In genomic region chr2:79453918-79454317, GRCh38 we compare ENCODE assay signal across 28 cellular contexts. TPM values are rescaled to one million over a fixed set of nuclear protein-coding genes. Genes with fewer than 3 reads are reported as not detected.
DNase-seq lines count a peak whose midpoint lies in the region; ATAC-seq, FAIRE-seq and TF ChIP-seq lines count a peak whose summit lies in the region.
"Had no signal": no experiment of that assay in that cellular context is flagged by ENCODE, and none has a peak within 500 bp of the region (broad histone marks: within the 10 kb centered on the region; RNA-seq: fewer than 3 reads in every experiment).

No MANE protein-coding gene starts in this region.

- H2BK15ac ChIP-seq in H1 (ENCODE audit: low read length) (no peak overlapping the region), mesendoderm (replicated peaks; ENCODE audit: low read depth) (no peak overlapping the region)

- H3K56ac ChIP-seq in H1 (replicated peaks; ENCODE audit: insufficient read length, low read depth, low read length) (no peak overlapping the region), mesendoderm (ENCODE audit: low read length) (no peak overlapping the region)

- no peak overlapping the region for H2BK12ac ChIP-seq in H1 (ENCODE audit: low read depth, low read length)

- no peak overlapping the region for H3K4me3 ChIP-seq in HCT116 (replicated peaks in 1 of 2; ENCODE audit: low read depth in 1 of 2, low read length in 2 of 2)
- no peak overlapping the region for H3K4me3 ChIP-seq in NT2/D1 (ENCODE audit: insufficient read length, low read depth)
- no peak overlapping the region for H3K4me3 ChIP-seq in H1 (ENCODE audit: extremely low read depth in 1 of 4, insufficient read depth in 2 of 4, low read depth in 3 of 4, low read length in 4 of 4)
- H3K4me3 ChIP-seq in mesendoderm (ENCODE audit: low read length): no peak overlapping the region
- no peak overlapping the region for H3K4me3 ChIP-seq in testis
- no peak overlapping the region for H3K4me3 ChIP-seq in transverse colon
- H3K4me3 ChIP-seq: esophagus muscularis mucosa, mucosa of descending colon, psoas muscle, skin epidermis, tibial nerve had no signal

- WGBS in H1 (ENCODE audit: extremely low coverage in 1 of 2, insufficient coverage in 1 of 2, insufficient read length in 1 of 2, insufficient replicate concordance in 2 of 2, low coverage in 1 of 2, low lambda C conversion rate in 2 of 2, missing lambda C conversion rate in 1 of 2), 2 experiments: 76% methylated on average over 3 of the region's 3 CpGs; no CpG with 5 or more reads in 1 of the 2 experiments
- no CpG with 5 or more reads among the region's 3 CpGs for WGBS in mesendoderm (ENCODE audit: extremely low coverage, insufficient coverage, low lambda C conversion rate)
- 3 to 9% methylated on average over 3 of the region's 3 CpGs for WGBS in testis, 2 donors
- 9 to 17% methylated on average over 3 of the region's 3 CpGs for WGBS in transverse colon (ENCODE audit: low coverage in 1 of 2), 2 donors

- H3K4me1 ChIP-seq in HCT116 (ENCODE audit: control insufficient read depth in 1 of 2, insufficient read depth in 2 of 2, low read length in 2 of 2) (no peaks in the 10 kb centered on the region), NT2/D1 (ENCODE audit: insufficient read depth, insufficient read length) (no peaks in the 10 kb centered on the region), H1 (replicated peaks in 1 of 4; ENCODE audit: control insufficient read depth in 3 of 4, insufficient read depth in 4 of 4, low read length in 3 of 4) (peaks cover 0 to 3% (median 1%) of the 10 kb centered on the region in 4 experiments; a peak in 3 of 7 replicates), mesendoderm (ENCODE audit: control insufficient read depth, low read depth, low read length) (no peaks in the 10 kb centered on the region), testis (no peaks in the 10 kb centered on the region), transverse colon (no peaks in the 10 kb centered on the region)
- H3K4me1 ChIP-seq: esophagus muscularis mucosa, psoas muscle, tibial nerve had no signal

- TF ChIP-seq RAD21 in HCT116 (IDR thresholded peaks at IDR 0.05; ENCODE audit: low read depth) (no peak), H1 (IDR thresholded peaks at IDR 0.05 in 1 of 2, conservative IDR thresholded peaks at IDR 0.05 in 1 of 2; ENCODE audit: low read depth in 2 of 2, low read length in 2 of 2) (no peak)

- FAIRE-seq in H1 (lab: Jason Lieb, UNC): peak; percentile 57

- TF ChIP-seq CTCF in HCT116 (IDR thresholded peaks at IDR 0.05 in 2 of 3, conservative IDR thresholded peaks at IDR 0.05 in 1 of 3; ENCODE audit: borderline replicate concordance in 1 of 3, insufficient read depth in 1 of 3, low read depth in 2 of 3, low read length in 2 of 3) (no peak), H1 (IDR thresholded peaks at IDR 0.05; ENCODE audit: control extremely low read depth in 1 of 3, insufficient read depth in 1 of 3, low read depth in 1 of 3, low read length in 3 of 3) (no peak), testis (IDR thresholded peaks at IDR 0.05) (no peak), transverse colon (IDR thresholded peaks at IDR 0.05) (no peak)

- H3K79me2 ChIP-seq in HCT116 (ENCODE audit: insufficient read depth, low read length) (no peaks in the 10 kb centered on the region), H1 (ENCODE audit: control insufficient read depth in 1 of 2, insufficient read depth in 2 of 2, low read length in 2 of 2) (no peaks in the 10 kb centered on the region), mesendoderm (ENCODE audit: control insufficient read depth, insufficient read depth, low read length) (no peaks in the 10 kb centered on the region)

- H3K36me3 ChIP-seq in HCT116 (ENCODE audit: control insufficient read depth in 1 of 2, insufficient read depth in 2 of 2, low read length in 2 of 2) (no peaks in the 10 kb centered on the region), NT2/D1 (ENCODE audit: insufficient read depth, insufficient read length, low read length) (no peaks in the 10 kb centered on the region), H1 (ENCODE audit: control insufficient read depth in 2 of 4, insufficient read depth in 4 of 4, low read length in 3 of 4) (no peaks in the 10 kb centered on the region), mesendoderm (ENCODE audit: control insufficient read depth, insufficient read depth, low read length) (no peaks in the 10 kb centered on the region), testis (ENCODE audit: low read depth, missing control alignments) (no peaks in the 10 kb centered on the region), transverse colon (no peaks in the 10 kb centered on the region)
- H3K36me3 ChIP-seq: esophagus muscularis mucosa, neutrophil, tibial nerve had no signal

- H3K4me2 ChIP-seq in HCT116 (ENCODE audit: low read length): no peak overlapping the region
- H3K4me2 ChIP-seq in H1 (ENCODE audit: insufficient read depth in 1 of 2, low read depth in 2 of 2, low read length in 2 of 2): no peak overlapping the region
- no peak overlapping the region for H3K4me2 ChIP-seq in mesendoderm (ENCODE audit: low read length)

- no peak for TF ChIP-seq POLR2A in HCT116 (IDR thresholded peaks at IDR 0.05; ENCODE audit: borderline replicate concordance, extremely low read depth, insufficient read depth, insufficient read length)
- TF ChIP-seq POLR2A in H1 (IDR thresholded peaks at IDR 0.05; ENCODE audit: control extremely low read depth in 1 of 2, low read depth in 2 of 2, low read length in 2 of 2): no peak
- no peak for TF ChIP-seq POLR2A in testis (IDR thresholded peaks at IDR 0.05)
- TF ChIP-seq POLR2A in transverse colon (IDR thresholded peaks at IDR 0.05): no peak

- H3K27me3 ChIP-seq in HCT116 (ENCODE audit: insufficient read depth, low read length) (no peaks in the 10 kb centered on the region), NT2/D1 (ENCODE audit: insufficient read depth, insufficient read length) (no peaks in the 10 kb centered on the region), H1 (replicated peaks in 1 of 4; ENCODE audit: control insufficient read depth in 3 of 4, extremely low read depth in 1 of 4, insufficient read depth in 3 of 4, low read length in 3 of 4) (no peaks in the 10 kb centered on the region), mesendoderm (ENCODE audit: insufficient read depth, low read length, poor library complexity) (no peaks in the 10 kb centered on the region), testis (no peaks in the 10 kb centered on the region), transverse colon (no peaks in the 10 kb centered on the region)
- H3K27me3 ChIP-seq: esophagus muscularis mucosa, neutrophil, tibial nerve had no signal

- TF ChIP-seq EP300 in H1 (IDR thresholded peaks at IDR 0.05; ENCODE audit: borderline replicate concordance in 1 of 2, low read depth in 2 of 2, low read length in 2 of 2) (no peak), transverse colon (IDR thresholded peaks at IDR 0.05; ENCODE audit: low read depth) (no peak)

- H3K9ac ChIP-seq in HCT116 (ENCODE audit: low read length) (no peak overlapping the region), NT2/D1 (ENCODE audit: insufficient read length, low read depth) (no peak overlapping the region), H1 (replicated peaks in 1 of 4; ENCODE audit: extremely low read depth in 1 of 4, low read depth in 3 of 4, low read length in 3 of 4) (no peak overlapping the region), mesendoderm (ENCODE audit: low read length) (no peak overlapping the region)

- no peak overlapping the region for H2BK20ac ChIP-seq in H1 (ENCODE audit: low read length)

- intact Hi-C loops in HCT116 (cut with micrococcal nuclease): no loop called here
- intact Hi-C loops in testis (cut with DNase I; ENCODE audit: low total_unique reads): no loop called here
- intact Hi-C loops in transverse colon (cut with DNase I; ENCODE audit: low total_unique reads): no loop called here

- H3K23me2 ChIP-seq in H1 (ENCODE audit: low read depth, low read length): no peaks in the 10 kb centered on the region

- POLR2A ChIA-PET in HCT116 (lab: Charles Lee): no interaction called here
- POLR2A ChIA-PET in H1 (lab: Charles Lee; ENCODE audit: partially characterized antibody): no interaction called here

- RAD21 ChIA-PET in HCT116 (lab: Charles Lee; ENCODE audit: low non-redundant PET in 1 of 2, low total read pairs in 2 of 2, uncharacterized antibody in 2 of 2, unreplicated experiment in 2 of 2): no interaction called here

- no peak overlapping the region for H2BK5ac ChIP-seq in H1 (ENCODE audit: low read depth, low read length)
- no peak overlapping the region for H2BK5ac ChIP-seq in mesendoderm (ENCODE audit: low read length)

- no peak overlapping the region for H3K23ac ChIP-seq in H1 (ENCODE audit: insufficient read length)
- no peak overlapping the region for H3K23ac ChIP-seq in mesendoderm (ENCODE audit: low read length)

- H2AK5ac ChIP-seq in H1 (ENCODE audit: low read depth, low read length) (no peak overlapping the region), mesendoderm (ENCODE audit: low read length) (no peak overlapping the region)

- H2BK120ac ChIP-seq in H1 (replicated peaks; ENCODE audit: low read depth, low read length): no peak overlapping the region
- no peak overlapping the region for H2BK120ac ChIP-seq in mesendoderm (ENCODE audit: low read depth, low read length)

- H3K18ac ChIP-seq in H1 (ENCODE audit: extremely low read depth, low read length): no peak overlapping the region
- no peak overlapping the region for H3K18ac ChIP-seq in mesendoderm (ENCODE audit: low read length)

- no peak overlapping the region for H2AFZ ChIP-seq in HCT116 (ENCODE audit: low read depth, low read length, poor library complexity, severe bottlenecking)
- H2AFZ ChIP-seq in H1 (ENCODE audit: low read length): no peak overlapping the region

- no peak overlapping the region for H3K14ac ChIP-seq in H1 (ENCODE audit: insufficient read length)

- no peak overlapping the region for H4K91ac ChIP-seq in H1 (replicated peaks; ENCODE audit: insufficient read length, low read length)

- no peaks in the 10 kb centered on the region for H3K79me1 ChIP-seq in H1 (ENCODE audit: low read depth, low read length)
- H3K79me1 ChIP-seq in mesendoderm (ENCODE audit: low read length): no peaks in the 10 kb centered on the region

- H3K4ac ChIP-seq in H1 (replicated peaks; ENCODE audit: insufficient read length, low read depth, low read length) (no peak overlapping the region), mesendoderm (ENCODE audit: low read depth, low read length) (no peak overlapping the region)

- H4K5ac ChIP-seq in H1 (ENCODE audit: insufficient read length, low read depth, low read length) (no peak overlapping the region), mesendoderm (ENCODE audit: low read length) (no peak overlapping the region)

- H4K8ac ChIP-seq in H1 (ENCODE audit: extremely low read depth, insufficient read depth, low read length) (no peak overlapping the region), mesendoderm (ENCODE audit: low read depth, low read length) (no peak overlapping the region)

- H3K27ac ChIP-seq in HCT116 (ENCODE audit: low read depth, low read length) (no peak overlapping the region), H1 (ENCODE audit: low read depth, low read length) (no peak overlapping the region), mesendoderm (ENCODE audit: low read depth, low read length) (no peak overlapping the region), testis (no peak overlapping the region), transverse colon (no peak overlapping the region)
- H3K27ac ChIP-seq: esophagus muscularis mucosa, neutrophil, psoas muscle, skin epidermis, tibial nerve had no signal

- DNase-seq in HCT116 (ENCODE audit: low read depth, low spot score) (no peak), NT2/D1 (ENCODE audit: low read depth, low spot score) (peak; percentile 47), H1 (ENCODE audit: low read depth in 1 of 2, low spot score in 2 of 2) (no peak), mesendoderm (peak; percentile 44), anterior cingulate cortex (lab: John Stamatoyannopoulos, UW) (no peak), testis (no peak), transverse colon (no peak), T-helper 1 cell (no peak)
- DNase-seq: activated B cell treated with CpG ODN at 0.5 μM for 24 hours; activated CD4-positive, alpha-beta memory T cell treated with anti-CD3 and anti-CD28 coated beads, Interleukin-2, amount 10 ng/mL, durations not matched to agents 7 days and 5 days; activated naive CD4-positive, alpha-beta T cell; amygdala; CD4-positive, alpha-beta memory T cell; DMS79; effector CD8-positive, alpha-beta T cell; HCEC 1CT; mucosa of descending colon; NCI-H146; NCI-H748 treated with DMSO at 0.1 percent for 48 hours; psoas muscle; stimulated activated CD4-positive, alpha-beta T cell treated with anti-CD3 and anti-CD28 coated beads, Interleukin-2, amount 100 ng/mL, for 24 hours; stimulated activated naive CD4-positive, alpha-beta T cell had no signal

- H4K20me1 ChIP-seq in HCT116 (ENCODE audit: insufficient read depth): no peaks in the 10 kb centered on the region
- H4K20me1 ChIP-seq in H1 (replicated peaks in 1 of 2; ENCODE audit: control insufficient read depth in 1 of 2, insufficient read depth in 2 of 2, low read length in 2 of 2): no peaks in the 10 kb centered on the region

- CTCF ChIA-PET in HCT116 (lab: Charles Lee): no interaction called here
- CTCF ChIA-PET in H1 (lab: Charles Lee; ENCODE audit: partially characterized antibody): no interaction called here

- no TSS peak for BruUV-seq in HCT116 (replicated peaks; lab: Mats Ljungman, UMichigan)

- in situ Hi-C loops in transverse colon (cut with MboI; ENCODE audit: low pct_ligation_motif_present in 1 of 4, low pct_unique_long_range_greater_than_20kb in 1 of 4, low sequenced_read_pairs in 3 of 4): no loop called here

- ATAC-seq in HCT116: no peak
- ATAC-seq: mucosa of descending colon, psoas muscle had no signal

- H3K9me2 ChIP-seq in HCT116 (ENCODE audit: insufficient read depth): no peaks in the 10 kb centered on the region

- peaks cover 19 to 27% of the 10 kb centered on the region in 2 experiments; a peak in 2 of 4 replicates for H3K9me3 ChIP-seq in HCT116 (ENCODE audit: control insufficient read depth in 1 of 2, insufficient read depth in 1 of 2, low read depth in 1 of 2, low read length in 2 of 2)
- H3K9me3 ChIP-seq in NT2/D1 (ENCODE audit: insufficient read depth, low read length): no peaks in the 10 kb centered on the region
- H3K9me3 ChIP-seq in H1 (ENCODE audit: insufficient read depth in 2 of 2, low read depth in 1 of 2, low read length in 1 of 2): no peaks in the 10 kb centered on the region
- H3K9me3 ChIP-seq in testis: no peaks in the 10 kb centered on the region
- H3K9me3 ChIP-seq in transverse colon: no peaks in the 10 kb centered on the region
- H3K9me3 ChIP-seq: esophagus muscularis mucosa, mucosa of descending colon, neutrophil, psoas muscle, tibial nerve had no signal

RNA-seq across cellular contexts. Expression of gene CTNNA2, which starts 58.9 kb away (rescaled TPM):
- not detected for total RNA-seq in HCT116 (2021; ENCODE audit: unreplicated experiment)
- not detected in 2 replicates for polyA plus RNA-seq in HCT116 (2012)
- 9.0 and 10.8 TPM in 2 replicates for total RNA-seq in H1 (2021; fragmentation: NEBNext Ultra II Directional; extraction: Animal tissue kit (Norgen Biotek cat#: 25700))
- 3.6 and 3.9 TPM in 2 replicates for polyA plus RNA-seq in H1 (2011; rRNA removed)
- 7.5 TPM for polyA plus RNA-seq in H1 (2011; cell fraction: cytosol; rRNA removed)
- polyA plus RNA-seq in H1 (2011; cell fraction: nucleus; rRNA removed): 4.5 TPM
- 6.5 to 8.1 TPM (median 7.6 TPM) in 4 replicates for polyA plus RNA-seq in H1 (2012, experiment 1 of 2)
- 0.60 TPM for polyA plus RNA-seq in H1 (2012, experiment 2 of 2)
- 4.0 TPM for polyA plus RNA-seq in H1 (2013, experiment 1 of 2)
- 4.2 TPM for polyA plus RNA-seq in H1 (2013, experiment 2 of 2)
- polyA minus RNA-seq in H1 (2011; rRNA and poly(A)+ RNA removed): 11.4 and 14.7 TPM in 2 replicates
- 5.9 TPM for polyA minus RNA-seq in H1 (2011; cell fraction: cytosol; rRNA and poly(A)+ RNA removed)
- 24.0 TPM for polyA minus RNA-seq in H1 (2011; cell fraction: nucleus; rRNA and poly(A)+ RNA removed)
- 1.5 TPM for polyA plus RNA-seq in mesendoderm (2013, experiment 1 of 2)
- 1.6 TPM for polyA plus RNA-seq in mesendoderm (2013, experiment 2 of 2)
- total RNA-seq in testis: 10 to 100 TPM; 36.8 to 43.4 TPM
- 44.5 TPM for polyA plus RNA-seq in testis (ENCODE audit: insufficient read depth, low read depth, low replicate concordance)
- total RNA-seq in transverse colon: 1 to 10 TPM in 2 of 4 donors, under 1 TPM in 1, not detected in 1; 0.40 to 1.7 (median 1.5) TPM
- total RNA-seq: activated B cell treated with CpG ODN at 0.5 μM for 24 hours; activated CD4-positive, alpha-beta memory T cell treated with anti-CD3 and anti-CD28 coated beads, Interleukin-2, amount 10 ng/mL, durations not matched to agents 7 days and 5 days; CD4-positive, alpha-beta memory T cell; glomerular endothelial cell; lower leg skin had no signal
- polyA plus RNA-seq: CD4-positive, alpha-beta memory T cell had no signal

Comparison
In these comparisons a context has a peak if more than half of its experiments do, and no peak if none do; other contexts are left out.
1. DNase-seq: peak in NT2/D1 (single experiment) and mesendoderm (single experiment); none in HCT116 (single experiment), H1 (0 of 2), anterior cingulate cortex (0 of 58), testis (single experiment), transverse colon (single experiment) and T-helper 1 cell (0 of 5).